In the genomic region with DNA sequence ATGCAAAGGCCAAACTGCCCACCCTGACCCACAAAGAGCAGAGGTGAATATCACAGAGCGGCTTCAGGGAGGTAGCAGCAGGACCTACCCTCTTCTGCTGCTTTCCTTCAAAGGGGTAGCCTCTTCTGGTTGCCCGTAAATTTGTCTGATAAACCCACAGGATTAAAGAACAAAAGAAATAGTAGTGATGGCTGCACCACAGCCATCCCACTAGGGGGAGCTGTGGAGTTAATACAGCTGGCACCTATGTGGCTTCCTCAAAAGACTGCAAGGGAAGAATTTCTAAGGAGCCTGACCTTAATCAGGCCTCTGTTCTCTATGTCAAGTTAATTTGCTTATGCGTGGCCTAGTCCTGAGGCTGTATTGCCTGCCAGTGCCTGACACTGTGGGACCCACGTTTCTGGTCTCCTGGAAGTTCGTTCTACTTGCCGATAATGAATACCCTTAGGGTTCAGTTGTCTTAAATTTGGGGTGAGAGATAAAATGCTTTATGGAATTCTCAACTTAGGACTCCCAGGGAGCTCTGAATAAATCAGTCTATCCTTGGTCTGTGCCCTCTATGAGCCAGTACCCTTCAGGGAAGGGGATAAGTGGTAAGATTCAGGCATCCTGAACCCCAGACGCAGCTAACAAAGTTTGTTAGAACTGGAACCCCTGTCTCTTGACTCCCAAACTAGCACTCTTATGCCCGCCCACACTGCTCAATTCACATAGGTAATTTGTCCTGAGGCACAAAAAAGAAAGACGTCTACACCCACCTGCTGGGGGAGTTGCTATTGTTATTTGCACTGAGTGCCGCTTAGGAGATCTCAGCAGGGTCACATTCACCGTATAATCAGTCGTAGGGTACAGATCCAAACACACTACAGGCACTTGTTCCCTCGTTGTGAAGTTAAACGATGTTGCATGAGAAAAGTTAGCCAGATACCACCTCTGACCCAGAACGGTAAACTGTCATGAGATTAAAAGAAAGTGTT, we compare ENCODE assay signal across 9 cellular contexts.
DNase-seq lines count a peak whose midpoint lies in the region; ATAC-seq, FAIRE-seq and TF ChIP-seq lines count a peak whose summit lies in the region.
"Had no signal": no experiment of that assay in that cellular context is flagged by ENCODE, and none has a peak within 500 bp of the region (broad histone marks: within the 10 kb centered on the region; RNA-seq: fewer than 3 reads in every experiment).

No MANE protein-coding gene starts in this region.

- H3K36me3 Mint-ChIP-seq in chondrocyte (ENCODE audit: low read depth) = peaks cover 14% of the 10 kb centered on the region

- TF ChIP-seq CTCF in D721Med (IDR thresholded peaks at IDR 0.05; ENCODE audit: insufficient read depth, missing control alignments) (peak; percentile 92), chondrocyte (IDR thresholded peaks at IDR 0.05) (peak; percentile 91)

- no peak overlapping the region for H3K27ac Mint-ChIP-seq in chondrocyte (ENCODE audit: unreplicated experiment)

- no peak for FAIRE-seq in D721Med (lab: Jason Lieb, UNC)
- FAIRE-seq: TTC549 had no signal

- H3K27me3 Mint-ChIP-seq in chondrocyte (ENCODE audit: low read depth) = no peaks in the 10 kb centered on the region

- no peaks in the 10 kb centered on the region for H3K4me1 Mint-ChIP-seq in chondrocyte (ENCODE audit: low read depth)

- no peaks in the 10 kb centered on the region for H3K9me3 Mint-ChIP-seq in chondrocyte (ENCODE audit: low read depth)

- ATAC-seq in HG03045 (IDR thresholded peaks at IDR 0.05; ENCODE audit: unreplicated experiment) = peak; percentile 68
- peak; percentile 90 for ATAC-seq in left lobe of liver

- DNase-seq in D721Med (ENCODE audit: insufficient read length, low spot score) (peak; percentile 52), NCI-H345 treated with DMSO at 0.1 percent for 48 hours (lab: John Stamatoyannopoulos, UW; ENCODE audit: unreplicated experiment) (peak; percentile 89), chondrocyte (ENCODE audit: low spot score) (no peak), left lobe of liver (ENCODE audit: low spot score) (no peak), cerebellar nuclear complex (lab: John Stamatoyannopoulos, UW) (no peak)
- DNase-seq in activated CD4-positive, alpha-beta T cell treated with anti-CD3 and anti-CD28 coated beads for 24 hours (ENCODE audit: low read depth in 2 of 2) = peak; percentile 51 to 65
- peak in 2 of 3 experiments; percentile 13 to 58 for DNase-seq in stimulated activated CD4-positive, alpha-beta T cell treated with anti-CD3 and anti-CD28 coated beads, TNF-alpha, amount 100 ng/mL, for 4 hours (ENCODE audit: low read depth in 3 of 3)

- no peak overlapping the region for H3K4me3 Mint-ChIP-seq in chondrocyte (ENCODE audit: unreplicated experiment)

Comparison
In these comparisons a context has a peak if more than half of its experiments do, and no peak if none do; other contexts are left out.
1. DNase-seq: peak in D721Med (single experiment), NCI-H345 treated with DMSO at 0.1 percent for 48 hours (single experiment), activated CD4-positive, alpha-beta T cell treated with anti-CD3 and anti-CD28 coated beads for 24 hours (2 of 2) and stimulated activated CD4-positive, alpha-beta T cell treated with anti-CD3 and anti-CD28 coated beads, TNF-alpha, amount 100 ng/mL, for 4 hours (2 of 3); none in chondrocyte (single experiment), left lobe of liver (single experiment) and cerebellar nuclear complex (0 of 2).